19 cellular contexts compared by ENCODE assay signal in genomic region chr3:154616298-154616697, GRCh38.
A peak's percentile ranks its signal among the peaks of the same experiment; 100 is the strongest.
DNase-seq lines count a peak whose midpoint lies in the region; TF ChIP-seq lines count a peak whose summit lies in the region.
"Had no signal": no experiment of that assay in that cellular context is flagged by ENCODE, and none has a peak within 500 bp of the region (broad histone marks: within the 10 kb centered on the region; RNA-seq: fewer than 3 reads in every experiment).

No MANE protein-coding gene starts in this region.

- peaks cover 6% of the 10 kb centered on the region for H3K4me1 Mint-ChIP-seq in endothelial cell (ENCODE audit: unreplicated experiment)
- H3K4me1 Mint-ChIP-seq: CD4-positive, CD25-positive, alpha-beta regulatory T cell had no signal

- H3K27ac ChIP-seq in Karpas-422 (ENCODE audit: low read length), result no peak overlapping the region
- H3K27ac ChIP-seq: HL-60, PC-9, SK-N-MC had no signal

- no peak for TF ChIP-seq CTCF in GM12865 (IDR thresholded peaks at IDR 0.05; ENCODE audit: insufficient read depth, low read depth, low read length, missing control alignments)
- no peak for TF ChIP-seq CTCF in endothelial cell (IDR thresholded peaks at IDR 0.05; ENCODE audit: unreplicated experiment)

- no peaks in the 10 kb centered on the region for H3K9me2 ChIP-seq in Karpas-422 (replicated peaks; ENCODE audit: insufficient read depth, low read length)

- H3K9me3 ChIP-seq in Karpas-422 (ENCODE audit: low read length), result no peaks in the 10 kb centered on the region

- no peaks in the 10 kb centered on the region for H3K36me3 Mint-ChIP-seq in endothelial cell (ENCODE audit: low read depth, unreplicated experiment)
- H3K36me3 Mint-ChIP-seq: CD4-positive, CD25-positive, alpha-beta regulatory T cell had no signal

- no peaks in the 10 kb centered on the region for H4K20me1 ChIP-seq in Karpas-422 (ENCODE audit: insufficient read depth, low read depth, low read length)

- H3K36me3 ChIP-seq in Karpas-422 (ENCODE audit: insufficient read depth, low read length), result no peaks in the 10 kb centered on the region

- no peak overlapping the region for H3K4me2 ChIP-seq in Karpas-422 (ENCODE audit: low read depth, low read length, poor library complexity, severe bottlenecking)
- H3K4me2 ChIP-seq: PC-9 had no signal

- no peaks in the 10 kb centered on the region for H3K9me3 Mint-ChIP-seq in endothelial cell (ENCODE audit: unreplicated experiment)

- no peaks in the 10 kb centered on the region for H3K79me2 ChIP-seq in Karpas-422 (ENCODE audit: low read length)

- H3K4me3 Mint-ChIP-seq in endothelial cell (ENCODE audit: unreplicated experiment), result no peak overlapping the region
- H3K4me3 Mint-ChIP-seq: CD4-positive, CD25-positive, alpha-beta regulatory T cell had no signal

- no peak overlapping the region for H3K27ac Mint-ChIP-seq in endothelial cell (ENCODE audit: unreplicated experiment)
- H3K27ac Mint-ChIP-seq: CD4-positive, CD25-positive, alpha-beta regulatory T cell had no signal

- DNase-seq in GM12865 (ENCODE audit: low read depth) (peak; percentile 1), Karpas-422 (peak; percentile 44), endothelial cell (ENCODE audit: low spot score) (peak; percentile 12), mesenteric fat pad (ENCODE audit: low spot score) (peak; percentile 45), middle frontal gyrus (ENCODE audit: extremely low spot score, low spot score) (no peak), NCI-H2171 (lab: John Stamatoyannopoulos, UW) (no peak), amniotic stem cell (lab: John Stamatoyannopoulos, UW) (no peak)
- DNase-seq: AML-193; Calu3; CD4-positive, CD25-positive, alpha-beta regulatory T cell; DMS79 treated with DMSO at 0.1 percent for 48 hours; GF-D8; KBM-7; NCI-H1092; NCI-H345; NCI-H526 treated with DMSO at 0.1 percent for 48 hours; PC-9 had no signal

- H3K27me3 Mint-ChIP-seq in endothelial cell (ENCODE audit: unreplicated experiment), result peaks cover 2% of the 10 kb centered on the region
- H3K27me3 Mint-ChIP-seq: CD4-positive, CD25-positive, alpha-beta regulatory T cell had no signal

- H3K27me3 ChIP-seq in Karpas-422 (ENCODE audit: low read length), result no peaks in the 10 kb centered on the region

- H3K4me1 ChIP-seq in Karpas-422 (ENCODE audit: low read length), result no peaks in the 10 kb centered on the region

- no peak overlapping the region for H3K9ac ChIP-seq in Karpas-422 (ENCODE audit: low read length)

- no peak overlapping the region for H2AFZ ChIP-seq in Karpas-422 (ENCODE audit: low read length)
- H2AFZ ChIP-seq: PC-9 had no signal

- H3K4me3 ChIP-seq in GM12865 (ENCODE audit: low read depth, low read length) (no peak overlapping the region), Karpas-422 (ENCODE audit: low read length) (no peak overlapping the region)
- H3K4me3 ChIP-seq: PC-9, SK-N-MC had no signal

Comparison
In these comparisons a context has a peak if more than half of its experiments do, and no peak if none do; other contexts are left out.
1. DNase-seq: peak in GM12865 (single experiment), Karpas-422 (single experiment), endothelial cell (single experiment) and mesenteric fat pad (single experiment); none in middle frontal gyrus (single experiment), NCI-H2171 (single experiment) and amniotic stem cell (single experiment).